14 cellular contexts compared by ENCODE assay signal in genomic region chr5:33491941-33492340, GRCh38.
"Had no signal": no experiment of that assay in that cellular context is flagged by ENCODE, and none has a peak within 500 bp of the region (broad histone marks: within the 10 kb centered on the region; RNA-seq: fewer than 3 reads in every experiment).

No MANE protein-coding gene starts in this region.

- ATAC-seq: activated T-cell treated with anti-CD3 and anti-CD28 coated beads, Interleukin-2, amount 50 U/mL, for 4 hours; left lobe of liver; natural killer cell had no signal

- H3K4me1 ChIP-seq: esophagus squamous epithelium had no signal

- DNase-seq: activated CD4-positive, alpha-beta T cell treated with anti-CD3 and anti-CD28 coated beads, Interleukin-2, amount 50 U/mL, for 4 hours; activated CD4-positive, CD25-positive, alpha-beta regulatory T cell treated with anti-CD3 and anti-CD28 coated beads, Interleukin-2, amount 50 U/mL, for 72 hours; activated gamma-delta T cell; activated naive CD8-positive, alpha-beta T cell treated with anti-CD3 and anti-CD28 coated beads for 36 hours; activated T-cell treated with anti-CD3 and anti-CD28 coated beads, Interleukin-2, amount 50 U/mL, for 4 hours; anterior cingulate cortex; dorsolateral prefrontal cortex; esophagus squamous epithelium; hypothalamus; natural killer cell; nucleus accumbens; stimulated activated CD4-positive, alpha-beta T cell treated with anti-CD3 and anti-CD28 coated beads, Interleukin-4, amount 100 ng/mL, for 24 hours; SW 1271 had no signal

- H3K27me3 ChIP-seq: dorsolateral prefrontal cortex, esophagus squamous epithelium had no signal

- H3K9me3 ChIP-seq: esophagus squamous epithelium had no signal

- H3K36me3 ChIP-seq: esophagus squamous epithelium had no signal

- H3K4me3 ChIP-seq: dorsolateral prefrontal cortex, esophagus squamous epithelium had no signal

- H3K27ac ChIP-seq: dorsolateral prefrontal cortex, esophagus squamous epithelium had no signal
